ENCODE assay signal across 1 cellular context in genomic region chr14:69708586-69709169, GRCh38.
A peak's percentile ranks its signal among the peaks of the same experiment; 100 is the strongest.
TF ChIP-seq lines count a peak whose summit lies in the region.

No MANE protein-coding gene starts in this region.

TF ChIP-seq in HepG2, 621 proteins besides CTCF, POLR2A, EP300 and RAD21 (continued from another document):
- peak; percentile 33; the same call in 1 of the 2 replicates for TF ChIP-seq ZNF687 (CRISPR knock-in tag; IDR thresholded peaks at IDR 0.05)
- TF ChIP-seq ZFP62 (CRISPR knock-in tag; IDR thresholded peaks at IDR 0.05): no peak
